In the genomic region with DNA sequence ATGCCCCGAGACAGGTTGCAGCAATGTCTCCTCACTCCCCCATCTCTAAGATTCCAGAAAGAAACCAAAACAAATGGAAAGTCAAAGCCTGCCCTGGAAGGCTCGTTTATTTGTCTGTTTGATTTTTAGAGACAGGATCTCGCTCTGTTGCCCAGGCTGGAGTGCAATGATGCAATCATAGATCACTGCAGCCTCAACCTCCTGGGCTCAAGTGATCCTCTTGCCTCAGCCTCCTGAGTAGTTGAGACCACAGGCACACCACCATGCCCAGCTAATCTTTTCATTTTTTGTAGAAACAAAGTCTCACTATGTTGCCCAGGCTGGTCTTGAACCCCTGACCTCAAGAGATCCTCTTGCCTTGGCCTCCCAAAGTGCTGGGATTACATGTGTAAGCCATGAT, we compare ENCODE assay signal across 1 cellular context.
A peak's percentile ranks its signal among the peaks of the same experiment; 100 is the strongest.
TF ChIP-seq lines count a peak whose summit lies in the region.

No MANE protein-coding gene starts in this region.

TF ChIP-seq in K562, 482 proteins besides CTCF, POLR2A, EP300 and RAD21 (continued from another document):
- TF ChIP-seq ZNF121 (CRISPR knock-in tag; conservative IDR thresholded peaks at IDR 0.05) (peak; percentile 69), CEBPB (tag; IDR thresholded peaks at IDR 0.05) (peak; percentile 47)
